11 cellular contexts compared by ENCODE assay signal in the genomic region with DNA sequence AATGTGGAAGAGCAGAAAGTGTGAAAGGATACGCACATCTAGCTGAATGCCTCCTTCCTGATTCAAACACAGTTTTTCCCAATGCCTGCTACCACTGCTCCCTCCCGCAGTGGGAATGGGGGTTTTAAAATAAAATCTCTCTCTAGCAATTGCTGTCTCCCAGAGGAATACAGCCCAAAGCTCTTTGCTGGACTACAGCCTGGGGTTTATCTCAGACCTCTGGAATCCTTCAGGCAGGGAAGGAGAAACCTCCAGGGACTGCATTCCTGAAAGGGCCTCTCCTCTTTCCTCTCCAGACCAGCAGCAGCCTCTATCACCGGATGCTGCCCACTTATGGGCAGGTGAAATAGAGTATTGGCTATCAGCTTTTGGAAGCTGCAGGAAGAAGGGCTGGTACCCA. TPM values are rescaled to one million over a fixed set of nuclear protein-coding genes. Genes with fewer than 3 reads are reported as not detected.
DNase-seq lines count a peak whose midpoint lies in the region; ATAC-seq, FAIRE-seq and TF ChIP-seq lines count a peak whose summit lies in the region.
"Had no signal": no experiment of that assay in that cellular context is flagged by ENCODE, and none has a peak within 500 bp of the region (broad histone marks: within the 10 kb centered on the region; RNA-seq: fewer than 3 reads in every experiment).

No MANE protein-coding gene starts in this region.

- H3K4me3 ChIP-seq in SJSA1 (no peak overlapping the region), fibroblast of villous mesenchyme (ENCODE audit: low read depth, low read length) (peak overlapping the region; percentile 2), trophoblast cell (ENCODE audit: low read depth, low read length) (no peak overlapping the region)

- H2AK5ac ChIP-seq in trophoblast cell (ENCODE audit: low read length), result no peak overlapping the region

- no peaks in the 10 kb centered on the region for H3K9me3 ChIP-seq in SJSA1 (replicated peaks)
- no peaks in the 10 kb centered on the region for H3K9me3 ChIP-seq in trophoblast cell (ENCODE audit: insufficient read depth, low read depth, low read length)

- H3K23ac ChIP-seq in trophoblast cell (ENCODE audit: low read length), result no peak overlapping the region

- no peak for FAIRE-seq in HTR-8/SVneo (lab: Jason Lieb, UNC)

- H3K27ac ChIP-seq in SJSA1 (peak overlapping the region; percentile 56), trophoblast cell (ENCODE audit: low read depth, low read length) (peak overlapping the region; percentile 75)

- no peak overlapping the region for H4K8ac ChIP-seq in trophoblast cell (ENCODE audit: low read depth, low read length)

- no peak overlapping the region for H3K4ac ChIP-seq in trophoblast cell (ENCODE audit: low read depth, low read length)

- H3K4me1 ChIP-seq in SJSA1 (replicated peaks) (peaks cover 82% of the 10 kb centered on the region), trophoblast cell (ENCODE audit: control insufficient read depth in 1 of 2, insufficient read depth in 2 of 2, low read length in 2 of 2) (peaks cover 12 to 15% of the 10 kb centered on the region in 2 experiments)

- H4K12ac ChIP-seq in trophoblast cell (ENCODE audit: low read depth, low read length), result no peak overlapping the region

- H3K4me2 ChIP-seq in trophoblast cell (ENCODE audit: low read length), result no peak overlapping the region

- no peak overlapping the region for H3K9ac ChIP-seq in trophoblast cell (ENCODE audit: low read length)

- no peak overlapping the region for H2AFZ ChIP-seq in trophoblast cell (ENCODE audit: insufficient read depth, low read length, poor library complexity)

- H4K91ac ChIP-seq in trophoblast cell (ENCODE audit: low read depth, low read length), result no peak overlapping the region

- intact Hi-C loops in posterior cingulate gyrus (cut with DNase I), result no loop called here

- no peak overlapping the region for H2BK5ac ChIP-seq in trophoblast cell (ENCODE audit: low read depth, low read length, poor library complexity)

- peaks cover 13% of the 10 kb centered on the region for H3K79me1 ChIP-seq in trophoblast cell (ENCODE audit: low read length)

- peaks cover under 1% of the 10 kb centered on the region for H3K79me2 ChIP-seq in trophoblast cell (ENCODE audit: control insufficient read depth, insufficient read depth, low read length, poor library complexity)

- no peak overlapping the region for H2BK120ac ChIP-seq in trophoblast cell (ENCODE audit: insufficient read depth, low read length, poor library complexity)

- DNase-seq in COLO829 (ENCODE audit: low spot score) (peak; percentile 67), SJSA1 (ENCODE audit: low read depth in 1 of 2, low spot score in 2 of 2) (peak; percentile 79 to 80), fibroblast of villous mesenchyme (ENCODE audit: low read depth) (peak; percentile 90), trophoblast cell (peak; percentile 67 to 74), posterior cingulate gyrus (no peak), CD1c-positive myeloid dendritic cell (ENCODE audit: extremely low spot score) (no peak), HTR-8/SVneo (ENCODE audit: insufficient read length, low spot score) (no peak)
- DNase-seq: GDM1, immature natural killer cell, NCI-H526 had no signal

- no peak for ATAC-seq in GM18870 (IDR thresholded peaks at IDR 0.05; ENCODE audit: unreplicated experiment)

- H3K36me3 ChIP-seq in SJSA1 (peaks cover 58% of the 10 kb centered on the region), trophoblast cell (ENCODE audit: control insufficient read depth in 1 of 2, insufficient read depth in 2 of 2, low read length in 2 of 2) (no peaks in the 10 kb centered on the region)

- no CpG with 5 or more reads among the region's 3 CpGs for WGBS in trophoblast cell (ENCODE audit: extremely low coverage, insufficient coverage, insufficient read length)

- no peak overlapping the region for H3K18ac ChIP-seq in trophoblast cell (ENCODE audit: low read length)

- no peak overlapping the region for H3K14ac ChIP-seq in trophoblast cell (ENCODE audit: low read length)

- TF ChIP-seq CTCF in fibroblast of villous mesenchyme (IDR thresholded peaks at IDR 0.05; ENCODE audit: insufficient read depth, low read depth, low read length), result no peak

- no peaks in the 10 kb centered on the region for H3K27me3 ChIP-seq in SJSA1 (replicated peaks)
- H3K27me3 ChIP-seq in trophoblast cell (ENCODE audit: insufficient read depth, low read length), result no peaks in the 10 kb centered on the region

- no peak overlapping the region for H2BK12ac ChIP-seq in trophoblast cell (ENCODE audit: low read length)

RNA-seq across cellular contexts. Expression of gene IER5, which starts 6.3 kb away (rescaled TPM):
- 67.6 and 76.5 TPM in 2 replicates for total RNA-seq in SJSA1 (2014; rRNA removed; shearing (Covaris generic))
- total RNA-seq in fibroblast of villous mesenchyme, result 31.2 and 45.3 TPM in 2 replicates
- polyA plus RNA-seq in trophoblast cell (2013), result 9.0 and 9.8 TPM in 2 replicates

Comparison
In these comparisons a context has a peak if more than half of its experiments do, and no peak if none do; other contexts are left out.
1. DNase-seq: peak in COLO829 (single experiment), SJSA1 (2 of 2), fibroblast of villous mesenchyme (single experiment) and trophoblast cell (2 of 2); none in posterior cingulate gyrus (0 of 10), CD1c-positive myeloid dendritic cell (single experiment) and HTR-8/SVneo (single experiment).